In the genomic region with DNA sequence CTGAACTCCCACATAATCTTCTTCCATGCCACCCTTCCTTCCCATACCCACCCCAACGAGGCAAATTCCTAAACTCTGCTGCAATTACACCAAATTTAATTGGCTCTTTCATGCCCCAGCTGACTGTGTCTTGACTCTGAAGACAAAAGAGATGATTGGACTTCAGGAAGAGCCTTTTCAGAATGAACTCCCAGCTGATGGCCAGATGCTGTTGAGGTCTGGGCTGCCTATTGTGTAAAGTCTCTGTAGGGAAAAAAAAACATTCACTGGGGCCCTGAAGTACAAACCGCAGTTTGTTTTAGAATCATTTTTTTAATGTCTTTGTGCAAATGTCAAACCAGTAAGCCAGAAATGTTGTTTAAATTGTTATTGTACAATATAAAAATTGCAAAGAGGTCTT, we compare ENCODE assay signal across 1 cellular context.
TF ChIP-seq lines count a peak whose summit lies in the region.

No MANE protein-coding gene starts in this region.

TF ChIP-seq in IMR-90, 13 proteins besides CTCF, POLR2A, EP300 and RAD21:
- TF ChIP-seq CHD1 (IDR thresholded peaks at IDR 0.05; ENCODE audit: low read depth, low read length): no peak
- TF ChIP-seq BHLHE40 (IDR thresholded peaks at IDR 0.05; ENCODE audit: low read depth, low read length): no peak
- TF ChIP-seq FOS (IDR thresholded peaks at IDR 0.05; ENCODE audit: low read depth, low read length): no peak
TF ChIP-seq in IMR-90: peak in this region for 0.
